ENCODE assay signal across 21 cellular contexts in genomic region chr1:116193768-116194167, GRCh38.
DNase-seq lines count a peak whose midpoint lies in the region; ATAC-seq, FAIRE-seq and TF ChIP-seq lines count a peak whose summit lies in the region.
"Had no signal": no experiment of that assay in that cellular context is flagged by ENCODE, and none has a peak within 500 bp of the region (broad histone marks: within the 10 kb centered on the region; RNA-seq: fewer than 3 reads in every experiment).

No MANE protein-coding gene starts in this region.

- H3K4me1 ChIP-seq in HepG2 (ENCODE audit: insufficient read depth, low read length) (peaks cover 10% of the 10 kb centered on the region), right lobe of liver (no peaks in the 10 kb centered on the region), mucosa of descending colon (ENCODE audit: low read depth) (peaks cover 25% of the 10 kb centered on the region), pancreas (peaks cover 0 to 6% (median 0%) of the 10 kb centered on the region in 3 donors), GM23338 (ENCODE audit: insufficient read depth) (no peaks in the 10 kb centered on the region)
- no peaks in the 10 kb centered on the region for H3K4me1 ChIP-seq in effector memory CD4-positive, alpha-beta T cell (ENCODE audit: control insufficient read depth, insufficient read depth, low read length, poor library complexity, severe bottlenecking)
- H3K4me1 ChIP-seq: A549; BLaER1 treated with 17β-estradiol and CSF1 and Interleukin-3, amounts not matched to agents 10 nM and 100 nM; Caco-2 had no signal

- no peak overlapping the region for H3K27ac Mint-ChIP-seq in GM23338
- H3K27ac Mint-ChIP-seq: B cell; CD4-positive, alpha-beta T cell; CD8-positive, alpha-beta T cell had no signal

- H3K36me3 ChIP-seq in HepG2 (replicated peaks in 1 of 2; ENCODE audit: control insufficient read depth in 1 of 2, insufficient read depth in 2 of 2, low read length in 2 of 2) (no peaks in the 10 kb centered on the region), right lobe of liver (no peaks in the 10 kb centered on the region), mucosa of descending colon (ENCODE audit: low read depth) (no peaks in the 10 kb centered on the region), pancreas (no peaks in the 10 kb centered on the region), GM23338 (ENCODE audit: insufficient read depth) (no peaks in the 10 kb centered on the region)
- no peaks in the 10 kb centered on the region for H3K36me3 ChIP-seq in effector memory CD4-positive, alpha-beta T cell (ENCODE audit: control insufficient read depth, insufficient read depth, low read length)
- H3K36me3 ChIP-seq: BLaER1 treated with 17β-estradiol and CSF1 and Interleukin-3, amounts not matched to agents 10 nM and 100 nM had no signal

- H3K9ac ChIP-seq in HepG2 (ENCODE audit: insufficient read depth, low read depth, low read length) = no peak overlapping the region
- H3K9ac ChIP-seq: BLaER1 treated with 17β-estradiol and CSF1 and Interleukin-3, amounts not matched to agents 10 nM and 100 nM had no signal

- DNase-seq in HepG2 (ENCODE audit: low spot score) (no peak), right lobe of liver (no peak), mucosa of descending colon (no peak), pancreas (no peak), GM19238 (ENCODE audit: insufficient read length, low spot score) (no peak), GM23338 (ENCODE audit: low spot score) (no peak)
- DNase-seq in effector memory CD4-positive, alpha-beta T cell = no peak
- DNase-seq: AML-193; Caco-2; Calu3; CD4-positive, alpha-beta T cell; CD8-positive, alpha-beta T cell; DMS79 treated with DMSO at 0.1 percent for 48 hours; GF-D8 had no signal

- H3K27me3 Mint-ChIP-seq in GM23338 (ENCODE audit: insufficient read depth, low read depth, poor library complexity) = no peaks in the 10 kb centered on the region

- peaks cover 4% of the 10 kb centered on the region; the same call in 1 of the 3 replicates for H3K9me3 Mint-ChIP-seq in GM23338
- H3K9me3 Mint-ChIP-seq: CD4-positive, alpha-beta T cell; CD8-positive, alpha-beta T cell had no signal

- no peaks in the 10 kb centered on the region for H3F3A ChIP-seq in GM23338 (replicated peaks; ENCODE audit: low read depth)

- no peak for TF ChIP-seq RAD21 in HepG2 (CRISPR knock-in tag; IDR thresholded peaks at IDR 0.05)

- no peaks in the 10 kb centered on the region; the same call in 2 of the 3 replicates for H3K36me3 Mint-ChIP-seq in GM23338 (ENCODE audit: low read depth)
- H3K36me3 Mint-ChIP-seq: CD8-positive, alpha-beta T cell had no signal

- no peak for TF ChIP-seq EP300 in HepG2 (IDR thresholded peaks at IDR 0.05; ENCODE audit: low read depth in 2 of 2, low read length in 2 of 2)
- TF ChIP-seq EP300 in HepG2 (CRISPR knock-in tag; IDR thresholded peaks at IDR 0.05; ENCODE audit: borderline replicate concordance) = no peak

- in situ Hi-C loops in HepG2 (cut with HindIII; ENCODE audit: extremely low pct_ligation_motif_present, low pct_unique_long_range_greater_than_20kb) = no loop called here

- no peak overlapping the region for H3K4me2 ChIP-seq in HepG2 (ENCODE audit: low read depth, low read length)
- no peak overlapping the region for H3K4me2 ChIP-seq in GM23338
- H3K4me2 ChIP-seq: A549; BLaER1 treated with 17β-estradiol and CSF1 and Interleukin-3, amounts not matched to agents 10 nM and 100 nM had no signal

- no peaks in the 10 kb centered on the region for H3K9me2 ChIP-seq in GM23338 (ENCODE audit: insufficient read depth)

- no peaks in the 10 kb centered on the region for H4K20me1 ChIP-seq in HepG2 (ENCODE audit: insufficient read depth, low read length)
- H4K20me1 ChIP-seq in GM23338 (replicated peaks; ENCODE audit: insufficient read depth) = no peaks in the 10 kb centered on the region
- H4K20me1 ChIP-seq: BLaER1 treated with 17β-estradiol and CSF1 and Interleukin-3, amounts not matched to agents 10 nM and 100 nM had no signal

- H2AFZ ChIP-seq in HepG2 (ENCODE audit: low read length) (no peak overlapping the region), GM23338 (no peak overlapping the region)

- H3K4me1 Mint-ChIP-seq in GM23338 = peaks cover 6% of the 10 kb centered on the region
- H3K4me1 Mint-ChIP-seq: B cell had no signal

- no peak overlapping the region for H3K4me3 ChIP-seq in HepG2 (replicated peaks in 1 of 3; ENCODE audit: insufficient read depth in 1 of 3, low read depth in 2 of 3, low read length in 3 of 3)
- no peak overlapping the region for H3K4me3 ChIP-seq in right lobe of liver
- H3K4me3 ChIP-seq in mucosa of descending colon = no peak overlapping the region
- H3K4me3 ChIP-seq in pancreas = no peak overlapping the region
- H3K4me3 ChIP-seq in effector memory CD4-positive, alpha-beta T cell (ENCODE audit: insufficient read depth, low read depth, low read length, poor library complexity, severe bottlenecking) = no peak overlapping the region
- H3K4me3 ChIP-seq in GM23338 = no peak overlapping the region
- H3K4me3 ChIP-seq: A549; BLaER1 treated with 17β-estradiol and CSF1 and Interleukin-3, amounts not matched to agents 10 nM and 100 nM had no signal

- no peak; the same call in 2 of the 3 replicates for ATAC-seq in HepG2
- ATAC-seq in right lobe of liver = no peak
- peak; percentile 83 for ATAC-seq in mucosa of descending colon
- ATAC-seq in pancreas = no peak
- no peak for ATAC-seq in GM23338
- ATAC-seq: A549; CD8-positive, alpha-beta T cell had no signal

- H3K27ac ChIP-seq in HepG2 (ENCODE audit: extremely low read length, insufficient read depth, low read length) (no peak overlapping the region), right lobe of liver (no peak overlapping the region), pancreas (no peak overlapping the region), GM23338 (ENCODE audit: low read depth) (no peak overlapping the region)
- no peak overlapping the region for H3K27ac ChIP-seq in effector memory CD4-positive, alpha-beta T cell (ENCODE audit: insufficient read depth, low read length, poor library complexity, severe bottlenecking)
- H3K27ac ChIP-seq: A549; BLaER1 treated with 17β-estradiol and CSF1 and Interleukin-3, amounts not matched to agents 10 nM and 100 nM; C4-2B had no signal

- CTCF ChIA-PET in HepG2 (lab: Yijun Ruan, JAX; ENCODE audit: low intra/inter-chr PET ratio, low total read pairs) = no interaction called here

- no peaks in the 10 kb centered on the region for H3K9me3 ChIP-seq in HepG2 (ENCODE audit: low read length)
- H3K9me3 ChIP-seq in right lobe of liver = no peaks in the 10 kb centered on the region
- H3K9me3 ChIP-seq in mucosa of descending colon = no peaks in the 10 kb centered on the region
- H3K9me3 ChIP-seq in pancreas = no peaks in the 10 kb centered on the region
- no peaks in the 10 kb centered on the region for H3K9me3 ChIP-seq in effector memory CD4-positive, alpha-beta T cell (ENCODE audit: control insufficient read depth, low read length)
- H3K9me3 ChIP-seq: A549; BLaER1 treated with 17β-estradiol and CSF1 and Interleukin-3, amounts not matched to agents 10 nM and 100 nM; Caco-2 had no signal

- H3K27me3 ChIP-seq in HepG2 (ENCODE audit: control insufficient read depth in 1 of 2, insufficient read depth in 2 of 2, low read length in 2 of 2) = 0 out of 5 replicates have a peak, but pooled peaks cover 0 to 2% of the 10 kb centered on the region in 2 experiments
- no peaks in the 10 kb centered on the region for H3K27me3 ChIP-seq in right lobe of liver
- H3K27me3 ChIP-seq in pancreas = no peaks in the 10 kb centered on the region
- H3K27me3 ChIP-seq in effector memory CD4-positive, alpha-beta T cell (replicated peaks; ENCODE audit: control insufficient read depth, insufficient read depth, low read length, poor library complexity, severe bottlenecking) = no peaks in the 10 kb centered on the region
- no peaks in the 10 kb centered on the region for H3K27me3 ChIP-seq in GM23338 (ENCODE audit: insufficient read depth)
- H3K27me3 ChIP-seq: BLaER1 treated with 17β-estradiol and CSF1 and Interleukin-3, amounts not matched to agents 10 nM and 100 nM had no signal

- 60% methylated on average over 2 of the region's 2 CpGs for WGBS in HepG2 (ENCODE audit: low lambda C conversion rate)
- 96% methylated on average over 2 of the region's 2 CpGs for WGBS in right lobe of liver (ENCODE audit: insufficient coverage, low coverage, low lambda C conversion rate, missing lambda C conversion rate)
- WGBS in pancreas, 2 donors = 93 to 98% methylated on average over 2 of the region's 2 CpGs

- no peak for FAIRE-seq in HepG2 (lab: Jason Lieb, UNC)
- peak; percentile 56 for FAIRE-seq in pancreas (lab: Jason Lieb, UNC)
- FAIRE-seq: A549, D721Med, G401.6, GM12891 had no signal

- H3K4me3 Mint-ChIP-seq in GM23338 = no peak overlapping the region
- H3K4me3 Mint-ChIP-seq: B cell; CD4-positive, alpha-beta T cell; CD8-positive, alpha-beta T cell had no signal

- no peaks in the 10 kb centered on the region for H3K79me2 ChIP-seq in HepG2 (ENCODE audit: insufficient read depth, low read length)
- no peaks in the 10 kb centered on the region for H3K79me2 ChIP-seq in GM23338 (replicated peaks; ENCODE audit: insufficient read depth)

- intact Hi-C loops in HepG2 (cut with micrococcal nuclease; ENCODE audit: unreplicated experiment) = no loop called here
- intact Hi-C loops in right lobe of liver (cut with DNase I) = no loop called here
- intact Hi-C loops in mucosa of descending colon (cut with DNase I, micrococcal nuclease) = no loop called here
- intact Hi-C loops in pancreas (cut with DNase I) = no loop called here

- POLR2A ChIA-PET in HepG2 (lab: Yijun Ruan, JAX) = no interaction called here

- no TSS peak for BruUV-seq in HepG2 (replicated peaks; lab: Mats Ljungman, UMichigan)

- TF ChIP-seq CTCF in HepG2 (CRISPR knock-in tag; IDR thresholded peaks at IDR 0.05) = no peak
- no peak for TF ChIP-seq CTCF in right lobe of liver (IDR thresholded peaks at IDR 0.05)
- no peak for TF ChIP-seq CTCF in mucosa of descending colon (IDR thresholded peaks at IDR 0.05)
- no peak for TF ChIP-seq CTCF in pancreas (IDR thresholded peaks at IDR 0.05)
- TF ChIP-seq CTCF in GM23338 (conservative IDR thresholded peaks at IDR 0.05; ENCODE audit: low read depth in 2 of 2) = no peak

- TF ChIP-seq POLR2A in HepG2 (IDR thresholded peaks at IDR 0.05; ENCODE audit: insufficient read depth in 1 of 2, low read depth in 2 of 2, low read length in 2 of 2) (no peak), right lobe of liver (IDR thresholded peaks at IDR 0.05) (no peak)

TF ChIP-seq in HepG2, 621 proteins besides CTCF, POLR2A, EP300 and RAD21 (continues in another document):
- peak; percentile 38 for TF ChIP-seq HNF4A (CRISPR knock-in tag; IDR thresholded peaks at IDR 0.05)
- TF ChIP-seq ZNF317 (CRISPR knock-in tag; IDR thresholded peaks at IDR 0.05) = 0 out of 2 replicates have a peak, but pooled peaks have one; percentile 27
- no peak for TF ChIP-seq RFX5 (IDR thresholded peaks at IDR 0.05; ENCODE audit: low read depth, low read length)
- TF ChIP-seq FOXK2 (IDR thresholded peaks at IDR 0.05) = no peak

TF ChIP-seq in GM23338, 12 proteins besides CTCF, POLR2A, EP300 and RAD21 (continues in another document):
- TF ChIP-seq ZNF114 (CRISPR knock-in tag; IDR thresholded peaks at IDR 0.05) = no peak
